24 cellular contexts compared by ENCODE assay signal in the genomic region with DNA sequence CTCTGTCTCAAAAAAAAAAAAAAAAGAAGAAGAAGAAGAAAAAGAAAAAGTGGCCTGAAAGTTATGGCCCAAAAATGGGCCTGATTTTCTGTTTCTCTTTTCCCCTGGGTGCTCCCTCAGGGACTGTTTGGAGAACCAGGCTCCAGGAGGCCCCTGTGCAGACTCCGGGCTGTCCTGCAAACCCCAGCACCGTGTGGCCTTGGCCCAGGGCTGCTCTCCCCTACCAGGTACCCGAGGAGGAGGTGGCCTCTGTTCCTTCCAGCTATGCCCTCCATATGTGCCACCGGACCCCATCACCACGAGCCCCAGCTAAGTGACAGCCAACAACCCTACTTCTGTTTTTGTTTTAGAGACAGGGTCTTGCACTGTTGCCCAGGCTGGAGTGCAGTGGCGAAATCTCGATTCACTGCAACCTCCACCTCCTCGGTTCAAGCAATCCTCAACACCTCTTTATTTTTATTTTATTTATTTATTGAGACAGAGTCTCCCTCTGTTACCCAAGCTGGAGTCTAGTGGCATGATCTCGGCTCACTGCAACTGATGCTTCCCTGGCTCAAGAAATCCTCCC.
"Had no signal": no experiment of that assay in that cellular context is flagged by ENCODE, and none has a peak within 500 bp of the region (broad histone marks: within the 10 kb centered on the region; RNA-seq: fewer than 3 reads in every experiment).

No MANE protein-coding gene starts in this region.

- H3K9me3 Mint-ChIP-seq: activated naive CD8-positive, alpha-beta T cell treated with anti-CD3 and anti-CD28 coated beads, Interleukin-2, amount 50 U/mL, for 24 hours; dendritic cell treated with granulocyte-macrophage colony-stimulating factor and Interleukin-4, amounts not matched to agents 40 ng/mL and 50 ng/mL, for 4 days; mesothelial cell of epicardium; type B pancreatic cell; WTC11 had no signal

- H3K36me3 ChIP-seq: cardiac muscle cell, heart right ventricle, lower lobe of right lung, thoracic aorta, vagina had no signal

- H3K27me3 Mint-ChIP-seq: activated CD4-positive, alpha-beta T cell treated with anti-CD3 and anti-CD28 coated beads for 36 hours; activated naive CD8-positive, alpha-beta T cell treated with anti-CD3 and anti-CD28 coated beads, Interleukin-2, amount 50 U/mL, for 24 hours; type B pancreatic cell had no signal

- H3K4me3 ChIP-seq: cardiac muscle cell, heart right ventricle, lower lobe of right lung, thoracic aorta, vagina had no signal

- H3K27ac ChIP-seq: cardiac muscle cell, lower lobe of right lung, thoracic aorta, vagina had no signal

- DNase-seq: activated CD4-positive, alpha-beta T cell treated with anti-CD3 and anti-CD28 coated beads for 36 hours; activated CD4-positive, alpha-beta T cell treated with anti-CD3 and anti-CD28 coated beads, Interleukin-2, amount 50 U/mL, for 4 hours; activated CD8-positive, alpha-beta memory T cell treated with anti-CD3 and anti-CD28 coated beads for 24 hours; activated CD8-positive, alpha-beta memory T cell treated with anti-CD3 and anti-CD28 coated beads, Interleukin-2, amount 50 U/mL, for 4 hours; activated effector memory CD4-positive, alpha-beta T cell treated with anti-CD3 and anti-CD28 coated beads, Interleukin-2, amount 50 U/mL, for 16 hours; activated naive CD4-positive, alpha-beta T cell treated with anti-CD3 and anti-CD28 coated beads, Interleukin-2, amount 50 U/mL, for 16 hours; activated naive CD8-positive, alpha-beta T cell treated with anti-CD3 and anti-CD28 coated beads, Interleukin-2, amount 50 U/mL, for 24 hours; effector CD4-positive, alpha-beta T cell; lower lobe of right lung; occipital lobe; small intestine; stimulated activated CD4-positive, alpha-beta T cell treated with anti-CD3 and anti-CD28 coated beads, Interleukin-2, amount 100 ng/mL, for 48 hours; stimulated activated CD8-positive, alpha-beta memory T cell treated with anti-CD3 and anti-CD28 coated beads, Interleukin-4, amount 100 ng/mL, for 48 hours; stimulated activated naive CD4-positive, alpha-beta T cell treated with Interleukin-2 at 50 U/mL for 16 hours; T1000 had no signal

- ATAC-seq: activated CD4-positive, alpha-beta T cell treated with anti-CD3 and anti-CD28 coated beads for 36 hours; activated naive CD8-positive, alpha-beta T cell treated with anti-CD3 and anti-CD28 coated beads, Interleukin-2, amount 50 U/mL, for 24 hours; heart right ventricle; lower lobe of right lung; sciatic nerve; WTC11 had no signal

- H3K4me3 Mint-ChIP-seq: activated CD4-positive, alpha-beta T cell treated with anti-CD3 and anti-CD28 coated beads for 36 hours; activated naive CD8-positive, alpha-beta T cell treated with anti-CD3 and anti-CD28 coated beads, Interleukin-2, amount 50 U/mL, for 24 hours; dendritic cell treated with granulocyte-macrophage colony-stimulating factor and Interleukin-4, amounts not matched to agents 40 ng/mL and 50 ng/mL, for 4 days; mesothelial cell of epicardium; type B pancreatic cell; WTC11 had no signal

- H3K27me3 ChIP-seq: cardiac muscle cell, heart right ventricle, vagina had no signal

- H3K27ac Mint-ChIP-seq: activated CD4-positive, alpha-beta T cell treated with anti-CD3 and anti-CD28 coated beads for 36 hours; activated naive CD8-positive, alpha-beta T cell treated with anti-CD3 and anti-CD28 coated beads, Interleukin-2, amount 50 U/mL, for 24 hours; mesothelial cell of epicardium; type B pancreatic cell; WTC11 had no signal

- H3K36me3 Mint-ChIP-seq: mesothelial cell of epicardium, type B pancreatic cell, WTC11 had no signal

- H3K9me3 ChIP-seq: heart right ventricle, lower lobe of right lung, thoracic aorta, vagina had no signal
